ENCODE assay signal across 8 cellular contexts in the genomic region with DNA sequence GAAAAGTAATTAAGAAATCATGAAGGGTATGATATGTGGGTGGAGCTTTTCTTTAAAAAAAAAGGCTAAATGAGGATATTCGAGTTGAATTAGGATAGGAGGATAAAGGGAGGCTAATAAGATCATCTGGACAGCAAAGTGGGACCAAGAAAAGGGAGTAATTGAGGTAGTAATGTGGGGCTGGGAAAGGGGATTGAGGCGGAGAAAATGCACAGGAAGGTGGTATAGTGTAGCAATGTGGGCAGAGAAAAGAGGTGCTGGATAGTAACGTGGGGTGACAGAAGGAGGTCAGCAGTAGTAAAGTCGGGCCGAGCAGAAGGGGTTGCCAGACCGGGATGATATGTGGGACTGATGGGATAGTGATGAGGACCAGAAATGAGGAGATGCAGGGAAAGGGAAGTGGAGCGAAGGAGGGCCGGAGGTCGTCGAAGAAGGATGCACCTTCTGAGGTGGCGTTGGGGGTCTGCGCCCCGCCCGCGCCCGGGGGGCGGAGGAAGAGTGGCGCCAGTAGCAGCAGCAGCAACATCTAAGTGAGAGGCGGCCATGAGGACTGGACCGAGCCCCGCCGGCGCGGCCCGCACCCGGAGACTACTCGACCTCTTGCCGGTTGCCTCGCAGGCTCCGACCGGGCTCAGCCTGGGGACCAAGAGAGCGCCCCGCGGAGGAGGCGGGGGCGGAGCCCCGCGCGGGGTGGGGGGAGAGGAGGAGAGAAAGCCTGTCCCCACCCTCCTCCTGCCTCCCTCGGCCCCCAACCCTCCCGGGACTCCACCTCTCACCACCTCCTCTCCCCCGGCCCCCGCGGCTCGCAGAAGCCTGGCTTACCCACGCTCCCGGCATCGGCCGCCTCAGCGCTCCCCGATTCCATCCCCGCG. TPM values are rescaled to one million over a fixed set of nuclear protein-coding genes. Genes with fewer than 3 reads are reported as not detected.
DNase-seq lines count a peak whose midpoint lies in the region; ATAC-seq and TF ChIP-seq lines count a peak whose summit lies in the region.

No MANE protein-coding gene starts in this region.

- peaks cover 39 to 59% (median 55%) of the 10 kb centered on the region in 7 donors for H3K4me1 Mint-ChIP-seq in naive thymus-derived CD4-positive, alpha-beta T cell

- TF ChIP-seq CTCF in DND-41 (IDR thresholded peaks at IDR 0.05; ENCODE audit: borderline replicate concordance, extremely low read depth, low read length, poor library complexity, severe bottlenecking), result no peak
- no peak for TF ChIP-seq CTCF in fibroblast of lung (conservative IDR thresholded peaks at IDR 0.05 in 1 of 2, IDR thresholded peaks at IDR 0.05 in 1 of 2; ENCODE audit: low read depth in 1 of 2, low read length in 2 of 2)
- no peak for TF ChIP-seq CTCF in testis (IDR thresholded peaks at IDR 0.05)

- peak overlapping the region; percentile 77 to 98 (median 91) for H3K4me3 Mint-ChIP-seq in naive thymus-derived CD4-positive, alpha-beta T cell

- no peaks in the 10 kb centered on the region for H3K79me2 ChIP-seq in DND-41 (ENCODE audit: insufficient read depth, low read length)
- H3K79me2 ChIP-seq in fibroblast of lung (ENCODE audit: control insufficient read depth, insufficient read depth, low read length), result no peaks in the 10 kb centered on the region

- peak; percentile 72 for DNase-seq in DND-41
- peak; percentile 40 for DNase-seq in NCI-H774 (lab: John Stamatoyannopoulos, UW)
- DNase-seq in activated T-helper 1 cell treated with Interleukin-2 at 50 U/mL for 16 hours (ENCODE audit: low read depth), result peak; percentile 58
- peak; percentile 66 to 70 for DNase-seq in fibroblast of lung (ENCODE audit: low read depth in 2 of 2)
- peak; percentile 40 to 74 (median 59) for DNase-seq in naive thymus-derived CD4-positive, alpha-beta T cell
- DNase-seq in testis, result peak; percentile 41
- no peak for DNase-seq in MV-4-11 (lab: John Stamatoyannopoulos, UW)

- H3K27ac Mint-ChIP-seq in naive thymus-derived CD4-positive, alpha-beta T cell, result peak overlapping the region; percentile 7 to 88 (median 77)

- H4K20me1 ChIP-seq in DND-41 (ENCODE audit: insufficient read depth, low read length), result 0 out of 2 replicates have a peak, but pooled peaks cover 7% of the 10 kb centered on the region
- no peaks in the 10 kb centered on the region for H4K20me1 ChIP-seq in fibroblast of lung (ENCODE audit: control insufficient read depth, extremely low read depth, insufficient read depth, low read length)

- H2AFZ ChIP-seq in DND-41 (ENCODE audit: low read depth, low read length) (peak overlapping the region; percentile 64; the same call in 1 of the 2 replicates), fibroblast of lung (ENCODE audit: low read length) (peak overlapping the region; percentile 46)

- ATAC-seq in DND-41 (ENCODE audit: insufficient read depth, low read depth) (peak; percentile 51), HG02678 (IDR thresholded peaks at IDR 0.05; ENCODE audit: unreplicated experiment) (peak; percentile 35)
- peak; percentile 69 for ATAC-seq in naive thymus-derived CD4-positive, alpha-beta T cell

- no peaks in the 10 kb centered on the region for H3K27me3 ChIP-seq in DND-41 (ENCODE audit: insufficient read depth, low read length, poor library complexity)
- no peaks in the 10 kb centered on the region for H3K27me3 ChIP-seq in fibroblast of lung (ENCODE audit: control insufficient read depth, insufficient read depth, low read length)
- no peaks in the 10 kb centered on the region for H3K27me3 ChIP-seq in naive thymus-derived CD4-positive, alpha-beta T cell (ENCODE audit: control insufficient read depth in 2 of 2, insufficient read depth in 2 of 2, low read length in 2 of 2)
- H3K27me3 ChIP-seq in testis, result no peaks in the 10 kb centered on the region

- H3K27me3 Mint-ChIP-seq in naive thymus-derived CD4-positive, alpha-beta T cell, result peaks cover 0 to 62% (median 0%) of the 10 kb centered on the region in 5 donors

- H3K4me3 ChIP-seq in DND-41 (ENCODE audit: low read depth in 1 of 2, low read length in 2 of 2), result peak overlapping the region; percentile 56 to 59; a peak in 3 of 4 replicates
- H3K4me3 ChIP-seq in fibroblast of lung (replicated peaks in 1 of 4; ENCODE audit: control extremely low read depth in 1 of 4, insufficient read depth in 1 of 4, low read depth in 3 of 4, low read length in 4 of 4), result peak overlapping the region; percentile 59 to 72 (median 70)
- peak overlapping the region; percentile 51 for H3K4me3 ChIP-seq in naive thymus-derived CD4-positive, alpha-beta T cell (ENCODE audit: low read length)
- peak overlapping the region; percentile 72 to 84 for H3K4me3 ChIP-seq in testis

- H3K4me2 ChIP-seq in DND-41 (ENCODE audit: insufficient read depth, low read length) (peak overlapping the region; percentile 69), fibroblast of lung (ENCODE audit: extremely low read depth, insufficient read depth, low read length) (peak overlapping the region; percentile 89)

- intact Hi-C loops in naive thymus-derived CD4-positive, alpha-beta T cell (cut with micrococcal nuclease), result loop anchor here in 1 of 2 donors (5.0 kb wide), 1 partner anchor 120 kb away; no protein-coding TSS in a partner anchor
- intact Hi-C loops in testis (cut with DNase I; ENCODE audit: low total_unique reads), result no loop called here

- H3K9me3 Mint-ChIP-seq in naive thymus-derived CD4-positive, alpha-beta T cell, result peaks cover 0 to 6% (median 0%) of the 10 kb centered on the region in 11 donors

- no peak for TF ChIP-seq POLR2A in testis (IDR thresholded peaks at IDR 0.05)

- CTCF ChIA-PET in naive thymus-derived CD4-positive, alpha-beta T cell (lab: Charles Lee), result interaction anchor here (1.5 to 3.6 kb wide), 5 partner anchors 10 to 21 kb away, joined by 9 to 16 read pairs (median 11); no protein-coding TSS in a partner anchor

- H3K9ac ChIP-seq in DND-41 (ENCODE audit: low read depth, low read length) (peak overlapping the region; percentile 59), fibroblast of lung (ENCODE audit: insufficient read depth, low read length) (peak overlapping the region; percentile 49)

- H3K27ac ChIP-seq in DND-41 (ENCODE audit: low read length) (no peak overlapping the region), fibroblast of lung (ENCODE audit: insufficient read depth, low read length) (no peak overlapping the region), testis (peak overlapping the region; percentile 72 to 80)
- H3K27ac ChIP-seq in naive thymus-derived CD4-positive, alpha-beta T cell (ENCODE audit: low read depth, low read length), result peak overlapping the region; percentile 77

- WGBS in testis, 2 donors, result 3% methylated on average over 24 to 49 of the region's 53 CpGs

- no peaks in the 10 kb centered on the region for H3K9me3 ChIP-seq in DND-41 (ENCODE audit: insufficient read depth, low read length, severe bottlenecking)
- H3K9me3 ChIP-seq in fibroblast of lung (ENCODE audit: control insufficient read depth, insufficient read depth, low read depth, low read length), result no peaks in the 10 kb centered on the region
- no peaks in the 10 kb centered on the region for H3K9me3 ChIP-seq in naive thymus-derived CD4-positive, alpha-beta T cell (ENCODE audit: control insufficient read depth in 2 of 3, low read length in 3 of 3)
- no peaks in the 10 kb centered on the region for H3K9me3 ChIP-seq in testis

- POLR2A ChIA-PET in naive thymus-derived CD4-positive, alpha-beta T cell (lab: Charles Lee), result interaction anchor here (0.6 to 2.6 kb wide), 5 partner anchors 10 to 1491 kb away, joined by 3 to 28 read pairs (median 6); no protein-coding TSS in a partner anchor

- no peaks in the 10 kb centered on the region for H3K36me3 ChIP-seq in DND-41 (ENCODE audit: insufficient read depth, low read length)
- H3K36me3 ChIP-seq in fibroblast of lung (ENCODE audit: control insufficient read depth, insufficient read depth, low read length), result no peaks in the 10 kb centered on the region
- peaks cover 0 to 12% (median 0%) of the 10 kb centered on the region in 3 experiments for H3K36me3 ChIP-seq in naive thymus-derived CD4-positive, alpha-beta T cell (ENCODE audit: control insufficient read depth in 2 of 3, insufficient read depth in 3 of 3, low read length in 3 of 3)
- H3K36me3 ChIP-seq in testis (ENCODE audit: low read depth, missing control alignments), result no peaks in the 10 kb centered on the region

- H3K4me1 ChIP-seq in DND-41 (ENCODE audit: insufficient read depth, low read length) (peaks cover 50% of the 10 kb centered on the region), fibroblast of lung (ENCODE audit: control insufficient read depth, extremely low read depth, insufficient read depth, low read length) (peaks cover 8% of the 10 kb centered on the region), testis (peaks cover 10% of the 10 kb centered on the region)
- peaks cover 27 to 29% of the 10 kb centered on the region in 2 donors for H3K4me1 ChIP-seq in naive thymus-derived CD4-positive, alpha-beta T cell (ENCODE audit: control insufficient read depth in 2 of 2, insufficient read depth in 2 of 2, low read length in 2 of 2)

- H3K36me3 Mint-ChIP-seq in naive thymus-derived CD4-positive, alpha-beta T cell, result peaks cover 0 to 14% (median 0%) of the 10 kb centered on the region in 5 donors

RNA-seq across cellular contexts. Expression of a gene that starts 0.9 kb away (rescaled TPM):
- total RNA-seq in fibroblast of lung (10.5 and 13.4 TPM in 2 replicates), testis (10 to 100 TPM; 26.2 to 29.9 TPM)
- polyA plus RNA-seq in fibroblast of lung (8.7 and 10.9 TPM in 2 replicates), testis (ENCODE audit: insufficient read depth, low read depth, low replicate concordance) (16.8 TPM)
- polyA plus RNA-seq in fibroblast of lung (2012), result 7.3 and 9.1 TPM in 2 replicates
- polyA minus RNA-seq in fibroblast of lung (ENCODE audit: low replicate concordance), result 9.1 and 25.4 TPM in 2 replicates
- 100 to 1,000 TPM in 1 of 5 experiments, 10 to 100 TPM in 4; 37.0 to 115 (median 61.9) TPM for total RNA-seq in naive thymus-derived CD4-positive, alpha-beta T cell
- 1 to 10 TPM; 1.2 to 2.2 TPM for polyA plus RNA-seq in naive thymus-derived CD4-positive, alpha-beta T cell

RNA-seq across cellular contexts. Expression of a gene that starts 24.8 kb away (rescaled TPM):
- total RNA-seq in fibroblast of lung (not detected in 2 replicates), testis (under 1 TPM in 1 of 2 donors, not detected in 1; 0.19 TPM)
- polyA plus RNA-seq in fibroblast of lung (not detected in 2 replicates), testis (ENCODE audit: insufficient read depth, low read depth, low replicate concordance) (0.36 TPM)
- not detected in 2 replicates for polyA plus RNA-seq in fibroblast of lung (2012)
- polyA minus RNA-seq in fibroblast of lung (ENCODE audit: low replicate concordance), result not detected in 2 replicates
- not detected for total RNA-seq in naive thymus-derived CD4-positive, alpha-beta T cell
- not detected for polyA plus RNA-seq in naive thymus-derived CD4-positive, alpha-beta T cell

RNA-seq across cellular contexts. Expression of a gene that starts 47.2 kb away (rescaled TPM):
- total RNA-seq in fibroblast of lung (not detected in 2 replicates), testis (under 1 TPM; 0.25 to 0.63 TPM)
- polyA plus RNA-seq in fibroblast of lung (not detected in 2 replicates), testis (ENCODE audit: insufficient read depth, low read depth, low replicate concordance) (3.7 TPM)
- not detected in 2 replicates for polyA plus RNA-seq in fibroblast of lung (2012)
- polyA minus RNA-seq in fibroblast of lung (ENCODE audit: low replicate concordance), result not detected in 2 replicates
- total RNA-seq in naive thymus-derived CD4-positive, alpha-beta T cell, result not detected
- not detected for polyA plus RNA-seq in naive thymus-derived CD4-positive, alpha-beta T cell

RNA-seq across cellular contexts. Expression of a gene that starts 48.9 kb away (rescaled TPM):
- total RNA-seq in fibroblast of lung (not detected in 2 replicates), testis (1 to 10 TPM; 1.4 to 1.6 TPM)
- polyA plus RNA-seq in fibroblast of lung (not detected in 2 replicates), testis (ENCODE audit: insufficient read depth, low read depth, low replicate concordance) (0.91 TPM)
- polyA plus RNA-seq in fibroblast of lung (2012), result not detected in 2 replicates
- not detected in 2 replicates for polyA minus RNA-seq in fibroblast of lung (ENCODE audit: low replicate concordance)
- total RNA-seq in naive thymus-derived CD4-positive, alpha-beta T cell, result 1 to 10 TPM in 2 of 5 experiments, not detected in 3; 1.7 to 2.3 TPM
- 1 to 10 TPM in 1 of 2 donors, not detected in 1; 3.3 TPM for polyA plus RNA-seq in naive thymus-derived CD4-positive, alpha-beta T cell

Comparison
In these comparisons a context has a peak if more than half of its experiments do, and no peak if none do; other contexts are left out.
1. H3K27ac ChIP-seq: peak in naive thymus-derived CD4-positive, alpha-beta T cell (single experiment) and testis (2 of 2); none in DND-41 (single experiment) and fibroblast of lung (single experiment).
2. Peak in every context shown above with its lines, with median percentiles within 50 percentile points of each other: ATAC-seq and H3K4me3 ChIP-seq.